In genomic region chr2:201263774-201264173, GRCh38 we compare ENCODE assay signal across 16 cellular contexts. TPM values are rescaled to one million over a fixed set of nuclear protein-coding genes. Genes with fewer than 3 reads are reported as not detected.
DNase-seq lines count a peak whose midpoint lies in the region; ATAC-seq and TF ChIP-seq lines count a peak whose summit lies in the region.
"Had no signal": no experiment of that assay in that cellular context is flagged by ENCODE, and none has a peak within 500 bp of the region (broad histone marks: within the 10 kb centered on the region; RNA-seq: fewer than 3 reads in every experiment).

No MANE protein-coding gene starts in this region.

- CTCF ChIA-PET in CD4-positive, alpha-beta T cell (lab: Charles Lee), result interaction anchor here (1.2 to 9.0 kb wide), 3 partner anchors 14 to 100 kb away, joined by 3 to 86 read pairs (median 5); no protein-coding TSS in a partner anchor

- no peak overlapping the region for H3K27ac ChIP-seq in ACC112 (ENCODE audit: low read depth, low read length)
- no peak overlapping the region for H3K27ac ChIP-seq in CD4-positive, alpha-beta T cell (ENCODE audit: low read depth, low read length)
- H3K27ac ChIP-seq in OCI-LY1 (ENCODE audit: low read depth, low read length, poor library complexity, severe bottlenecking), result no peak overlapping the region
- H3K27ac ChIP-seq: pancreas had no signal

- H3K4me3 Mint-ChIP-seq in CD4-positive, alpha-beta T cell, result peak overlapping the region; percentile 87
- H3K4me3 Mint-ChIP-seq in central memory CD8-positive, alpha-beta T cell, result peak overlapping the region; percentile 93

- no peak overlapping the region for H3K9ac ChIP-seq in OCI-LY1 (ENCODE audit: low read length)

- peak overlapping the region; percentile 70; the same call in 1 of the 2 replicates for H3K4me2 ChIP-seq in OCI-LY1 (ENCODE audit: low read length)

- H3K4me1 ChIP-seq in ACC112 (ENCODE audit: control insufficient read depth, insufficient read depth, low read length, unreplicated experiment) (peaks cover 48% of the 10 kb centered on the region), OCI-LY1 (ENCODE audit: insufficient read depth, low read length, severe bottlenecking) (peaks cover 52% of the 10 kb centered on the region)

- H3K4me3 ChIP-seq in ACC112 (ENCODE audit: low read depth, low read length), result peak overlapping the region; percentile 54; the same call in 1 of the 2 replicates
- no peak overlapping the region for H3K4me3 ChIP-seq in OCI-LY1 (ENCODE audit: low read depth, low read length, poor library complexity, severe bottlenecking)
- H3K4me3 ChIP-seq: K562, pancreas had no signal

- POLR2A ChIA-PET in CD4-positive, alpha-beta T cell (lab: Charles Lee), result interaction anchor here (0.8 to 5.4 kb wide), 11 partner anchors 11 to 86 kb away, joined by 3 to 38 read pairs (median 4); partner anchors contain the start of gene CASP10

- H2AFZ ChIP-seq in ACC112 (ENCODE audit: low read length, unreplicated experiment) (no peak overlapping the region), OCI-LY1 (ENCODE audit: low read length) (no peak overlapping the region)

- H3K27me3 ChIP-seq in ACC112 (ENCODE audit: insufficient read depth, low read length) (no peaks in the 10 kb centered on the region), OCI-LY1 (ENCODE audit: insufficient read depth, low read length) (no peaks in the 10 kb centered on the region)
- no peaks in the 10 kb centered on the region for H3K27me3 ChIP-seq in CD4-positive, alpha-beta T cell (ENCODE audit: control insufficient read depth, insufficient read depth, low read length)
- H3K27me3 ChIP-seq: BE2C, pancreas had no signal

- H3K36me3 ChIP-seq in ACC112 (ENCODE audit: insufficient read depth, low read length), result no peaks in the 10 kb centered on the region
- H3K36me3 ChIP-seq in OCI-LY1 (ENCODE audit: insufficient read depth, low read length), result peaks cover 26% of the 10 kb centered on the region
- H3K36me3 ChIP-seq: BE2C, pancreas had no signal

- ATAC-seq in CD4-positive, alpha-beta T cell (ENCODE audit: poor library complexity), result peak; percentile 11
- ATAC-seq in central memory CD8-positive, alpha-beta T cell (replicated peaks; ENCODE audit: extremely low read depth, poor library complexity, severe bottlenecking), result no peak
- ATAC-seq in HG03196 (IDR thresholded peaks at IDR 0.05; ENCODE audit: unreplicated experiment) (no peak), HG03342 (IDR thresholded peaks at IDR 0.05; ENCODE audit: unreplicated experiment) (no peak)
- ATAC-seq: K562, pancreas had no signal

- intact Hi-C loops in CD4-positive, alpha-beta T cell (cut with DNase I, micrococcal nuclease), result loop anchor here (2.0 to 5.0 kb wide), 2 partner anchors 15 to 189 kb away; partner anchors contain the start of genes STRADB (in 1 of the 2) and TRAK2 (in 1 of the 2)

- H3K9me2 ChIP-seq in OCI-LY1 (ENCODE audit: low read depth, low read length), result no peaks in the 10 kb centered on the region

- H3K9me3 Mint-ChIP-seq in CD4-positive, alpha-beta T cell, result no peaks in the 10 kb centered on the region
- H3K9me3 Mint-ChIP-seq in central memory CD8-positive, alpha-beta T cell, result no peaks in the 10 kb centered on the region

- H4K20me1 ChIP-seq in OCI-LY1 (ENCODE audit: insufficient read depth, low read length), result no peaks in the 10 kb centered on the region

- H3K9me3 ChIP-seq in CD4-positive, alpha-beta T cell (ENCODE audit: control insufficient read depth, low read length), result no peaks in the 10 kb centered on the region
- H3K9me3 ChIP-seq in OCI-LY1 (ENCODE audit: low read length), result no peaks in the 10 kb centered on the region
- H3K9me3 ChIP-seq: BE2C, pancreas had no signal

- H3F3A ChIP-seq in OCI-LY1 (ENCODE audit: insufficient read depth, low read length), result no peaks in the 10 kb centered on the region; the same call in 1 of the 2 replicates

- H3K79me2 ChIP-seq in ACC112 (ENCODE audit: control insufficient read depth, insufficient read depth, low read length, unreplicated experiment) (peaks cover 61% of the 10 kb centered on the region), OCI-LY1 (ENCODE audit: insufficient read depth, low read length) (peaks cover 50% of the 10 kb centered on the region)

- peaks cover 64% of the 10 kb centered on the region for H3K36me3 Mint-ChIP-seq in CD4-positive, alpha-beta T cell (ENCODE audit: low read depth)
- H3K36me3 Mint-ChIP-seq in central memory CD8-positive, alpha-beta T cell (ENCODE audit: insufficient read depth), result peaks cover 50% of the 10 kb centered on the region

- peak overlapping the region; percentile 97 for H3K27ac Mint-ChIP-seq in CD4-positive, alpha-beta T cell
- peak overlapping the region; percentile 98 for H3K27ac Mint-ChIP-seq in central memory CD8-positive, alpha-beta T cell (ENCODE audit: low read depth)

- peak in 1 of 10 experiments; percentile 28 for DNase-seq in CD4-positive, alpha-beta T cell
- no peak for DNase-seq in central memory CD8-positive, alpha-beta T cell (ENCODE audit: low spot score in 2 of 2)
- DNase-seq in medulla oblongata (ENCODE audit: extremely low spot score) (no peak), D341Med (ENCODE audit: low spot score) (no peak)
- DNase-seq: amygdala, BE2C, EL, GOT3, NCI-H1694, NCI-H526, pancreas had no signal

- peaks cover 75% of the 10 kb centered on the region for H3K4me1 Mint-ChIP-seq in CD4-positive, alpha-beta T cell (ENCODE audit: low read depth)
- H3K4me1 Mint-ChIP-seq in central memory CD8-positive, alpha-beta T cell, result peaks cover 72% of the 10 kb centered on the region

- no peaks in the 10 kb centered on the region for H3K27me3 Mint-ChIP-seq in CD4-positive, alpha-beta T cell
- H3K27me3 Mint-ChIP-seq in central memory CD8-positive, alpha-beta T cell, result no peaks in the 10 kb centered on the region

- TF ChIP-seq CTCF in CD4-positive, alpha-beta T cell (IDR thresholded peaks at IDR 0.05), result no peak
- TF ChIP-seq CTCF in OCI-LY1 (IDR thresholded peaks at IDR 0.05; ENCODE audit: low read length), result no peak

RNA-seq across cellular contexts. Expression of gene CASP8, which starts 3.4 kb away (rescaled TPM):
- 100 to 1,000 TPM; 172 to 175 TPM for total RNA-seq in CD4-positive, alpha-beta T cell
